ENCODE assay signal across 8 cellular contexts in genomic region chr7:91265693-91266066, GRCh38. TPM values are rescaled to one million over a fixed set of nuclear protein-coding genes. Genes with fewer than 3 reads are reported as not detected.
A peak's percentile ranks its signal among the peaks of the same experiment; 100 is the strongest.
DNase-seq lines count a peak whose midpoint lies in the region; ATAC-seq and TF ChIP-seq lines count a peak whose summit lies in the region.

No MANE protein-coding gene starts in this region.

- peaks cover 58% of the 10 kb centered on the region for H3K27me3 Mint-ChIP-seq in T-helper 2 cell treated with Interferon-gamma antibody and Interleukin-4, amounts not matched to agents 5 μg/mL and 100 μg/mL, for 36 hours (ENCODE audit: low read depth)

- H3K4me3 ChIP-seq in left ventricle myocardium inferior (peak overlapping the region; percentile 77), skeletal muscle satellite cell (ENCODE audit: low read length) (peak overlapping the region; percentile 87)

- H3K4me2 ChIP-seq in skeletal muscle satellite cell (ENCODE audit: low read length): peak overlapping the region; percentile 94

- H3K9me3 Mint-ChIP-seq in T-helper 2 cell treated with Interferon-gamma antibody and Interleukin-4, amounts not matched to agents 5 μg/mL and 100 μg/mL, for 36 hours: no peaks in the 10 kb centered on the region

- H3K36me3 ChIP-seq in left ventricle myocardium inferior: no peaks in the 10 kb centered on the region
- H3K36me3 ChIP-seq in skeletal muscle satellite cell (ENCODE audit: insufficient read depth, low read length): no peaks in the 10 kb centered on the region

- H3K4me3 Mint-ChIP-seq in T-helper 2 cell treated with Interferon-gamma antibody and Interleukin-4, amounts not matched to agents 5 μg/mL and 100 μg/mL, for 36 hours: peak overlapping the region; percentile 89

- intact Hi-C loops in left ventricle myocardium inferior (cut with micrococcal nuclease): loop anchor here (10.0 kb wide), 1 partner anchor 181 kb away; no protein-coding TSS in a partner anchor

- no peak overlapping the region for H3K27ac Mint-ChIP-seq in T-helper 2 cell treated with Interferon-gamma antibody and Interleukin-4, amounts not matched to agents 5 μg/mL and 100 μg/mL, for 36 hours

- no peak for ATAC-seq in HG03159 (IDR thresholded peaks at IDR 0.05; ENCODE audit: unreplicated experiment)

- peak overlapping the region; percentile 98 for H3K27ac ChIP-seq in left ventricle myocardium inferior (replicated peaks)

- DNase-seq in GM13977 (ENCODE audit: low spot score) (peak; percentile 29), left ventricle myocardium inferior (no peak), NCI-H2227 (lab: John Stamatoyannopoulos, UW; ENCODE audit: unreplicated experiment) (no peak), HCEC 1CT (no peak), NCI-H1436 treated with DMSO at 0.1 percent for 48 hours (lab: John Stamatoyannopoulos, UW) (no peak)
- no peak for DNase-seq in T-helper 2 cell treated with Interferon-gamma antibody and Interleukin-4, amounts not matched to agents 5 μg/mL and 100 μg/mL, for 36 hours (ENCODE audit: low spot score)

- peak overlapping the region; percentile 84 for H3K9ac ChIP-seq in skeletal muscle satellite cell (ENCODE audit: low read depth, low read length)

- no peaks in the 10 kb centered on the region for H3K27me3 ChIP-seq in left ventricle myocardium inferior (ENCODE audit: low read depth)
- no peaks in the 10 kb centered on the region for H3K27me3 ChIP-seq in skeletal muscle satellite cell (ENCODE audit: control insufficient read depth, insufficient read depth, low read length)

- in situ Hi-C loops in GM13977 (cut with MboI; ENCODE audit: low pct_unique_long_range_greater_than_20kb, low sequenced_read_pairs, unreplicated experiment): no loop called here

- H3K4me1 Mint-ChIP-seq in T-helper 2 cell treated with Interferon-gamma antibody and Interleukin-4, amounts not matched to agents 5 μg/mL and 100 μg/mL, for 36 hours (ENCODE audit: low read depth): peaks cover 4% of the 10 kb centered on the region

- no peaks in the 10 kb centered on the region for H3K36me3 Mint-ChIP-seq in T-helper 2 cell treated with Interferon-gamma antibody and Interleukin-4, amounts not matched to agents 5 μg/mL and 100 μg/mL, for 36 hours (ENCODE audit: low read depth)

- H3K4me1 ChIP-seq in left ventricle myocardium inferior (peaks cover 63% of the 10 kb centered on the region), skeletal muscle satellite cell (ENCODE audit: control insufficient read depth, insufficient read depth, low read length) (peaks cover 23% of the 10 kb centered on the region)

- no peak for TF ChIP-seq CTCF in GM13977 (IDR thresholded peaks at IDR 0.05; ENCODE audit: extremely low read depth, insufficient read depth, missing control alignments)
- no peak for TF ChIP-seq CTCF in left ventricle myocardium inferior (IDR thresholded peaks at IDR 0.05; ENCODE audit: borderline replicate concordance)

- H3K9me3 ChIP-seq in left ventricle myocardium inferior (replicated peaks) (no peaks in the 10 kb centered on the region), skeletal muscle satellite cell (replicated peaks; ENCODE audit: low read length) (no peaks in the 10 kb centered on the region)

RNA-seq across cellular contexts. Expression of gene FZD1, which starts 1.4 kb away (rescaled TPM):
- 14.1 TPM for total RNA-seq in left ventricle myocardium inferior
- 8.9 and 15.9 TPM in 2 replicates for total RNA-seq in skeletal muscle satellite cell (2012; rRNA removed)
